ENCODE assay signal across 1 cellular context in the genomic region with DNA sequence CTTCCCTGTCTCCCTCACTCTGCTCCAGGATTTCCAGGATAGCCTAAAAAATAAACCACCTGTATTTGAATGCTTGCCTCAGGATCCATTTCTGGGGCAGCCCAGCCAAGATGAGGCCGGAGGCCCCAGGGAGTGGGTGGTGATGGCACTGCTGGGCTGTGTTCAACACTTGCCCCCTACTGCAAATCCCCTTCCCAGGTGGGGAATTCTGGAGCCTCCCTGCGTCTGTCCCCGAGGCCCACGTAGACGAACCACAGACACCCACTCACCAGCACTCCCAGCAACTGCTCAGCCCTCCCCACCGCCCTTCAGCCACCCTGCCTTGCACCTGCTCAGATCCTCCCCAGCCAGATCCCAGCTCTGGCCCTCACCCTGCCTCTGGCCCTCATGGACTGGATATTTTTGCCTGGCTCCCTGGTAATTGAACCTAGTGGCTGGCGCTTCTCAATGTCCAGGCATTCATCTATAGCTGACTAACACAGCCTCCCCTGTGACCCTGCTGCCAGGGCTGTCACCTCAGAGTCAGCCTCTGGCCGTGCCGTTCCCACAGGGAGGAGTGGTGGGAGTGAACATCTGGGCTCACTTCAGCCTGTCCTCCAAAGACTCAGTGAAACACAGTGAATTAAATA.
TF ChIP-seq lines count a peak whose summit lies in the region.

No MANE protein-coding gene starts in this region.

TF ChIP-seq in WTC11, 78 proteins besides CTCF, POLR2A, EP300 and RAD21 (continued from another document):
- no peak for TF ChIP-seq ZNF532 (CRISPR knock-in tag; IDR thresholded peaks at IDR 0.05; ENCODE audit: borderline replicate concordance)
- no peak for TF ChIP-seq OVOL2 (CRISPR knock-in tag; IDR thresholded peaks at IDR 0.05; ENCODE audit: borderline replicate concordance)
- TF ChIP-seq, protein P1, sequence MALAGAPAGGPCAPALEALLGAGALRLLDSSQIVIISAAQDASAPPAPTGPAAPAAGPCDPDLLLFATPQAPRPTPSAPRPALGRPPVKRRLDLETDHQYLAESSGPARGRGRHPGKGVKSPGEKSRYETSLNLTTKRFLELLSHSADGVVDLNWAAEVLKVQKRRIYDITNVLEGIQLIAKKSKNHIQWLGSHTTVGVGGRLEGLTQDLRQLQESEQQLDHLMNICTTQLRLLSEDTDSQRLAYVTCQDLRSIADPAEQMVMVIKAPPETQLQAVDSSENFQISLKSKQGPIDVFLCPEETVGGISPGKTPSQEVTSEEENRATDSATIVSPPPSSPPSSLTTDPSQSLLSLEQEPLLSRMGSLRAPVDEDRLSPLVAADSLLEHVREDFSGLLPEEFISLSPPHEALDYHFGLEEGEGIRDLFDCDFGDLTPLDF (CRISPR knock-in tag; IDR thresholded peaks at IDR 0.05): no peak
- no peak for TF ChIP-seq CBFB (CRISPR knock-in tag; IDR thresholded peaks at IDR 0.05; ENCODE audit: low read depth)
- no peak for TF ChIP-seq ETV6 (CRISPR knock-in tag; IDR thresholded peaks at IDR 0.05)
- TF ChIP-seq NFE2L1 (CRISPR knock-in tag; IDR thresholded peaks at IDR 0.05): no peak
- TF ChIP-seq ZNF416 (CRISPR knock-in tag; IDR thresholded peaks at IDR 0.05): no peak
- no peak for TF ChIP-seq SMAD3 (CRISPR knock-in tag; IDR thresholded peaks at IDR 0.05; ENCODE audit: borderline replicate concordance)
- no peak for TF ChIP-seq ELF4 (CRISPR knock-in tag; IDR thresholded peaks at IDR 0.05; ENCODE audit: low read depth)
- TF ChIP-seq ATF6 (CRISPR knock-in tag; IDR thresholded peaks at IDR 0.05): no peak
- no peak for TF ChIP-seq PREB (CRISPR knock-in tag; IDR thresholded peaks at IDR 0.05; ENCODE audit: borderline replicate concordance)
